Comparison of ENCODE assay signal across 27 cellular contexts in the genomic region with DNA sequence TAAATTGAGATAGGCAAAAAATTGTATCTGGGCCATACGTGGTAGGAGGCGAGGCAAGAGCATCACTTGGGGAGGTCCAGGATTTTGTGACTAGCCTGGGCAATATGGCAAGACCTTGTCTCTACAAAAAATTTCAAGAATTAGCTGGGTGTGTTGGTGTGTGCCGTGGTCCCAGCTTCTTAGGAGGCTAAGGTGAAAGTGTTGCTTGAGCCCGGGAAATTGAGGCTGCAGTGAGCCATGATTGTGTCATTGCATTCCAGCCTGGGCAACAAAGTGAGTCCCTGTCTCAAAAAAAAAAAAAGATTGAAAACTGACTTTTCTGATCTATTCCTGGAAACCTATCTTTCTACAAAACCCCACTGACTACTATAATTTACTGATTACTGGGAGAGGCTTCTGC. TPM values are rescaled to one million over a fixed set of nuclear protein-coding genes. Genes with fewer than 3 reads are reported as not detected.
DNase-seq lines count a peak whose midpoint lies in the region; FAIRE-seq and TF ChIP-seq lines count a peak whose summit lies in the region.
"Had no signal": no experiment of that assay in that cellular context is flagged by ENCODE, and none has a peak within 500 bp of the region (broad histone marks: within the 10 kb centered on the region; RNA-seq: fewer than 3 reads in every experiment).

No MANE protein-coding gene starts in this region.

- no peak overlapping the region for H2BK120ac ChIP-seq in trophoblast cell (ENCODE audit: insufficient read depth, low read length, poor library complexity)

- H2BK12ac ChIP-seq in trophoblast cell (ENCODE audit: low read length) = no peak overlapping the region

- TF ChIP-seq CTCF in HFFc6 (IDR thresholded peaks at IDR 0.05) (no peak), endothelial cell (IDR thresholded peaks at IDR 0.05; ENCODE audit: unreplicated experiment) (no peak), suprapubic skin (IDR thresholded peaks at IDR 0.05) (no peak)

- H3K4me1 ChIP-seq in trophoblast cell (ENCODE audit: control insufficient read depth in 1 of 2, insufficient read depth in 2 of 2, low read length in 2 of 2) = peaks cover 0 to 7% of the 10 kb centered on the region in 2 experiments
- no peaks in the 10 kb centered on the region for H3K4me1 ChIP-seq in suprapubic skin
- H3K4me1 ChIP-seq: Peyer's patch, tibial nerve had no signal

- H3K27me3 ChIP-seq in trophoblast cell (ENCODE audit: insufficient read depth, low read length) (no peaks in the 10 kb centered on the region), suprapubic skin (no peaks in the 10 kb centered on the region)
- H3K27me3 ChIP-seq: Peyer's patch, tibial nerve had no signal

- H3K9me3 Mint-ChIP-seq in HFFc6 (no peaks in the 10 kb centered on the region), endothelial cell (ENCODE audit: unreplicated experiment) (no peaks in the 10 kb centered on the region)
- H3K9me3 Mint-ChIP-seq: activated naive CD8-positive, alpha-beta T cell treated with anti-CD3 and anti-CD28 coated beads, Interleukin-2, amount 10 ng/mL, durations not matched to agents 7 days and 5 days; central memory CD8-positive, alpha-beta T cell; dendritic cell treated with granulocyte-macrophage colony-stimulating factor and Interleukin-4, amounts not matched to agents 40 ng/mL and 50 ng/mL, for 4 days; IgD-negative memory B cell; naive thymus-derived CD8-positive, alpha-beta T cell had no signal

- H2AFZ ChIP-seq in trophoblast cell (ENCODE audit: insufficient read depth, low read length, poor library complexity) = no peak overlapping the region

- no peak overlapping the region for H2AK5ac ChIP-seq in trophoblast cell (ENCODE audit: low read length)

- DNase-seq in EL (peak; percentile 49), HFFc6 (no peak), endothelial cell (ENCODE audit: low spot score) (no peak), trophoblast cell (no peak), GM12892 (ENCODE audit: insufficient read length) (no peak), NCI-H1417 treated with DMSO at 0.1 percent for 48 hours (lab: John Stamatoyannopoulos, UW) (no peak), suprapubic skin (ENCODE audit: low spot score in 2 of 2) (no peak)
- DNase-seq: activated CD4-positive, alpha-beta T cell treated with anti-CD3 and anti-CD28 coated beads, Interleukin-2, amount 50 U/mL, for 1 hour; activated naive CD8-positive, alpha-beta T cell treated with anti-CD3 and anti-CD28 coated beads, Interleukin-2, amount 10 ng/mL, durations not matched to agents 7 days and 5 days; C1 segment of cervical spinal cord; DMS79 treated with DMSO at 0.1 percent for 48 hours; left ventricle myocardium superior; midbrain; naive thymus-derived CD8-positive, alpha-beta T cell; NCI-H1092 treated with DMSO at 0.1 percent for 48 hours; NCI-H1930; NCI-H524 treated with DMSO at 0.1 percent for 48 hours; nucleus accumbens; Peyer's patch; SHP77 treated with DMSO at 0.1 percent for 48 hours; SW 1271; T-helper 9 cell had no signal

- no peak overlapping the region for H3K4me3 ChIP-seq in trophoblast cell (ENCODE audit: low read depth, low read length)
- H3K4me3 ChIP-seq in suprapubic skin = no peak overlapping the region
- H3K4me3 ChIP-seq: Peyer's patch, tibial nerve had no signal

- H2BK5ac ChIP-seq in trophoblast cell (ENCODE audit: low read depth, low read length, poor library complexity) = peak overlapping the region; percentile 21

- no CpG with 5 or more reads among the region's 4 CpGs for WGBS in trophoblast cell (ENCODE audit: extremely low coverage, insufficient coverage, insufficient read length)
- 91% methylated on average over 4 of the region's 4 CpGs for WGBS in suprapubic skin

- H3K4me1 Mint-ChIP-seq in HFFc6 (ENCODE audit: low read depth) (peaks cover 32% of the 10 kb centered on the region), endothelial cell (ENCODE audit: unreplicated experiment) (no peaks in the 10 kb centered on the region)
- H3K4me1 Mint-ChIP-seq: activated naive CD8-positive, alpha-beta T cell treated with anti-CD3 and anti-CD28 coated beads, Interleukin-2, amount 10 ng/mL, durations not matched to agents 7 days and 5 days; central memory CD8-positive, alpha-beta T cell had no signal

- no peak overlapping the region for H3K4ac ChIP-seq in trophoblast cell (ENCODE audit: low read depth, low read length)

- no peaks in the 10 kb centered on the region for H3K79me1 ChIP-seq in trophoblast cell (ENCODE audit: low read length)

- no peak for FAIRE-seq in GM12892 (lab: Jason Lieb, UNC)
- FAIRE-seq: islet of Langerhans had no signal

- no peak overlapping the region for H3K4me2 ChIP-seq in trophoblast cell (ENCODE audit: low read length)

- H3K4me3 Mint-ChIP-seq in HFFc6 (no peak overlapping the region), endothelial cell (ENCODE audit: unreplicated experiment) (no peak overlapping the region)
- H3K4me3 Mint-ChIP-seq: activated naive CD8-positive, alpha-beta T cell treated with anti-CD3 and anti-CD28 coated beads, Interleukin-2, amount 10 ng/mL, durations not matched to agents 7 days and 5 days; central memory CD8-positive, alpha-beta T cell; dendritic cell treated with granulocyte-macrophage colony-stimulating factor and Interleukin-4, amounts not matched to agents 40 ng/mL and 50 ng/mL, for 4 days; IgD-negative memory B cell; naive thymus-derived CD8-positive, alpha-beta T cell had no signal

- no peak overlapping the region for H3K18ac ChIP-seq in trophoblast cell (ENCODE audit: low read length)

- peak overlapping the region; percentile 17 for H3K27ac Mint-ChIP-seq in HFFc6
- peak overlapping the region; percentile 18 for H3K27ac Mint-ChIP-seq in endothelial cell (ENCODE audit: unreplicated experiment)
- H3K27ac Mint-ChIP-seq: activated naive CD8-positive, alpha-beta T cell treated with anti-CD3 and anti-CD28 coated beads, Interleukin-2, amount 10 ng/mL, durations not matched to agents 7 days and 5 days; dendritic cell treated with granulocyte-macrophage colony-stimulating factor and Interleukin-4, amounts not matched to agents 40 ng/mL and 50 ng/mL, for 4 days; IgD-negative memory B cell had no signal

- H4K12ac ChIP-seq in trophoblast cell (ENCODE audit: low read depth, low read length) = no peak overlapping the region

- no peaks in the 10 kb centered on the region for H3K79me2 ChIP-seq in trophoblast cell (ENCODE audit: control insufficient read depth, insufficient read depth, low read length, poor library complexity)

- H4K8ac ChIP-seq in trophoblast cell (ENCODE audit: low read depth, low read length) = no peak overlapping the region

- no peak for TF ChIP-seq EP300 in suprapubic skin (IDR thresholded peaks at IDR 0.05)

- H3K36me3 Mint-ChIP-seq in HFFc6 (ENCODE audit: low read depth) = peaks cover 9% of the 10 kb centered on the region; the same call in 1 of the 2 replicates
- peaks cover 10% of the 10 kb centered on the region for H3K36me3 Mint-ChIP-seq in endothelial cell (ENCODE audit: low read depth, unreplicated experiment)
- H3K36me3 Mint-ChIP-seq: IgD-negative memory B cell had no signal

- H3K9ac ChIP-seq in trophoblast cell (ENCODE audit: low read length) = no peak overlapping the region

- TF ChIP-seq POLR2A in GM12892 (IDR thresholded peaks at IDR 0.05; ENCODE audit: low read depth, low read length) (no peak), suprapubic skin (IDR thresholded peaks at IDR 0.05) (no peak)

- H4K91ac ChIP-seq in trophoblast cell (ENCODE audit: low read depth, low read length) = peak overlapping the region; percentile 14

- H3K14ac ChIP-seq in trophoblast cell (ENCODE audit: low read length) = no peak overlapping the region

- no peak overlapping the region for H3K27ac ChIP-seq in trophoblast cell (ENCODE audit: low read depth, low read length)
- no peak overlapping the region for H3K27ac ChIP-seq in suprapubic skin
- H3K27ac ChIP-seq: Peyer's patch, tibial nerve had no signal

- no peak overlapping the region for H3K23ac ChIP-seq in trophoblast cell (ENCODE audit: low read length)

- H3K27me3 Mint-ChIP-seq in HFFc6 (ENCODE audit: insufficient read depth) (no peaks in the 10 kb centered on the region), endothelial cell (ENCODE audit: unreplicated experiment) (no peaks in the 10 kb centered on the region)
- H3K27me3 Mint-ChIP-seq: activated naive CD8-positive, alpha-beta T cell treated with anti-CD3 and anti-CD28 coated beads, Interleukin-2, amount 10 ng/mL, durations not matched to agents 7 days and 5 days; central memory CD8-positive, alpha-beta T cell; dendritic cell treated with granulocyte-macrophage colony-stimulating factor and Interleukin-4, amounts not matched to agents 40 ng/mL and 50 ng/mL, for 4 days; IgD-negative memory B cell; naive thymus-derived CD8-positive, alpha-beta T cell had no signal

- peaks cover 18% of the 10 kb centered on the region in 2 experiments for H3K36me3 ChIP-seq in trophoblast cell (ENCODE audit: control insufficient read depth in 1 of 2, insufficient read depth in 2 of 2, low read length in 2 of 2)
- H3K36me3 ChIP-seq in suprapubic skin = peaks cover 39% of the 10 kb centered on the region

- H3K9me3 ChIP-seq in trophoblast cell (ENCODE audit: insufficient read depth, low read depth, low read length) (no peaks in the 10 kb centered on the region), suprapubic skin (no peaks in the 10 kb centered on the region)
- H3K9me3 ChIP-seq: Peyer's patch, tibial nerve had no signal

RNA-seq across cellular contexts. Expression of a gene that starts 26.7 kb away (rescaled TPM):
- total RNA-seq in HFFc6 (2021; fragmentation: NEBNext Ultra II Directional; extraction: Animal tissue kit (Norgen Biotek cat#: 25700)) = 10 to 100 TPM; 42.2 to 48.5 (median 44.1) TPM
- total RNA-seq in endothelial cell (ENCODE audit: unreplicated experiment) = 63.0 TPM
- polyA plus RNA-seq in trophoblast cell (2013) = 33.7 and 34.2 TPM in 2 replicates
- 24.3 TPM for polyA plus RNA-seq in GM12892 (2012; ENCODE audit: missing spikeins)
- 10 to 100 TPM; 50.7 to 97.9 (median 54.4) TPM for total RNA-seq in suprapubic skin

RNA-seq across cellular contexts. Expression of a gene that starts 36.9 kb away (rescaled TPM):
- total RNA-seq in HFFc6 (2021; fragmentation: NEBNext Ultra II Directional; extraction: Animal tissue kit (Norgen Biotek cat#: 25700)) = 10 to 100 TPM; 35.7 to 40.8 (median 38.5) TPM
- total RNA-seq in endothelial cell (ENCODE audit: unreplicated experiment) (45.8 TPM), suprapubic skin (10 to 100 TPM; 26.8 to 32.4 (median 29.8) TPM)
- 32.0 and 33.3 TPM in 2 replicates for polyA plus RNA-seq in trophoblast cell (2013)
- 22.3 TPM for polyA plus RNA-seq in GM12892 (2012; ENCODE audit: missing spikeins)
